ENCODE assay signal across 1 cellular context in the genomic region with DNA sequence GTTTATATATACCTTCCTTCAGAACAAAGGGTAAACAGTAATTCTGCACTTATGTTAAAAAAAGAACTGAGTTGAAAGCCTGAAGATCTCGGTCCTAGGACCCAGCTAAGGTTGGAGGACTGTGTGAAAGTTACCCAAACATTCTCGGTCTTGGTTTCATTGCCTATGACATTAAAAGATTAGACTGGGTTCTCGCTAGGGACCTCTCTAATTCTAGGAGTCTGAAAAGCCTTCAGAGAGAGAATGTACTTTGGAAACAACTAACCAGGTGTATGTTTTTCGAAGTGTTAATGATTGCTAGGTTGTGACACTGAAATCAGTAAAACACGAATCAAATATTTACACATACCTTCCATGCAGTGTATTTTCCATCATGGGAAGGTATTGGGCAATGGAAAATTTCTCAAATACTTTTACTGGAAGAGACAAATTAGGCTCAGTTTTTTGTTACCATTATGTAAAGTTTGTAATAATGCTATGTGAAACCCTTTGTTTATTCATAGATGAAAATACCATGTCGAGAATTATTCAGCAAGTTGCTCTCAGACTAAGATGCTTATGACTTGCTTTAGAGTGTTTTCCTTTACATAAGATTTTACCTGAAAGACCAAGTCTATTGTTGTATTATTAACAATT.
TF ChIP-seq lines count a peak whose summit lies in the region.

No MANE protein-coding gene starts in this region.

TF ChIP-seq in HepG2, 621 proteins besides CTCF, POLR2A, EP300 and RAD21 (continued from another document and continues in another):
- TF ChIP-seq ZFAT (CRISPR knock-in tag; conservative IDR thresholded peaks at IDR 0.05) (0 out of 2 replicates have a peak, but pooled peaks have one; percentile 30), HNRNPUL1 (IDR thresholded peaks at IDR 0.05; ENCODE audit: low read depth, low read length) (peak; percentile 93), PHF20 (CRISPR knock-in tag; IDR thresholded peaks at IDR 0.05) (no peak), SKI (IDR thresholded peaks at IDR 0.05; ENCODE audit: partially characterized antibody) (peak; percentile 87), KLF13 (CRISPR knock-in tag; IDR thresholded peaks at IDR 0.05) (no peak), YY1 (IDR thresholded peaks at IDR 0.05; ENCODE audit: insufficient read depth, insufficient replicate concordance, low read depth, low read length) (no peak), ZNF670 (CRISPR knock-in tag; IDR thresholded peaks at IDR 0.05; ENCODE audit: borderline replicate concordance) (peak; percentile 33; the same call in 1 of the 2 replicates), KLF6 (CRISPR knock-in tag; IDR thresholded peaks at IDR 0.05) (peak; percentile 94), ZSCAN29 (CRISPR knock-in tag; conservative IDR thresholded peaks at IDR 0.05) (peak; percentile 90), BHLHE40 (IDR thresholded peaks at IDR 0.05; ENCODE audit: low read length) (no peak), ZNF33B (CRISPR knock-in tag; IDR thresholded peaks at IDR 0.05) (no peak), FOSL1 (CRISPR knock-in tag; IDR thresholded peaks at IDR 0.05; ENCODE audit: borderline replicate concordance) (peak; percentile 25; the same call in 1 of the 2 replicates), ZNF570 (CRISPR knock-in tag; IDR thresholded peaks at IDR 0.05; ENCODE audit: borderline replicate concordance) (0 out of 2 replicates have a peak, but pooled peaks have one; percentile 43), KDM6A (CRISPR knock-in tag; IDR thresholded peaks at IDR 0.05; ENCODE audit: low read depth) (peak; percentile 97), TBX3 (IDR thresholded peaks at IDR 0.05; ENCODE audit: borderline replicate concordance) (peak; percentile 96), NFE2L1 (CRISPR knock-in tag; IDR thresholded peaks at IDR 0.05; ENCODE audit: borderline replicate concordance) (no peak), ONECUT2 (CRISPR knock-in tag; IDR thresholded peaks at IDR 0.05) (peak; percentile 69), PCBP1 (IDR thresholded peaks at IDR 0.05; ENCODE audit: borderline replicate concordance, low read depth, low read length) (no peak), ZBTB20 (CRISPR knock-in tag; IDR thresholded peaks at IDR 0.05; ENCODE audit: borderline replicate concordance, low read depth) (peak; percentile 93; the same call in 1 of the 2 replicates), NR2F1 (CRISPR knock-in tag; IDR thresholded peaks at IDR 0.05) (peak in 1 of 2 experiments; percentile 68; a peak in 2 of 4 replicates), ZNF775 (CRISPR knock-in tag; IDR thresholded peaks at IDR 0.05; ENCODE audit: borderline replicate concordance) (0 out of 2 replicates have a peak, but pooled peaks have one; percentile 20), NFYC (CRISPR knock-in tag; IDR thresholded peaks at IDR 0.05) (peak; percentile 44; the same call in 1 of the 2 replicates), NR2F6 (IDR thresholded peaks at IDR 0.05) (peak; percentile 94), NR2F6 (CRISPR knock-in tag; IDR thresholded peaks at IDR 0.05) (peak; percentile 93), FOXK2 (IDR thresholded peaks at IDR 0.05) (peak; percentile 77), HES4 (CRISPR knock-in tag; IDR thresholded peaks at IDR 0.05; ENCODE audit: borderline replicate concordance) (no peak), TARDBP (CRISPR knock-in tag; IDR thresholded peaks at IDR 0.05) (peak; percentile 96), ELF1 (CRISPR knock-in tag; IDR thresholded peaks at IDR 0.05) (no peak), XRCC5 (optimal IDR thresholded peaks at IDR 0.05; ENCODE audit: low read length) (no peak)
- TF ChIP-seq, protein P1, sequence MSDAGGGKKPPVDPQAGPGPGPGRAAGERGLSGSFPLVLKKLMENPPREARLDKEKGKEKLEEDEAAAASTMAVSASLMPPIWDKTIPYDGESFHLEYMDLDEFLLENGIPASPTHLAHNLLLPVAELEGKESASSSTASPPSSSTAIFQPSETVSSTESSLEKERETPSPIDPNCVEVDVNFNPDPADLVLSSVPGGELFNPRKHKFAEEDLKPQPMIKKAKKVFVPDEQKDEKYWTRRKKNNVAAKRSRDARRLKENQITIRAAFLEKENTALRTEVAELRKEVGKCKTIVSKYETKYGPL (CRISPR knock-in tag; IDR thresholded peaks at IDR 0.05), result peak; percentile 79; the same call in 1 of the 2 replicates
- TF ChIP-seq, protein P2, sequence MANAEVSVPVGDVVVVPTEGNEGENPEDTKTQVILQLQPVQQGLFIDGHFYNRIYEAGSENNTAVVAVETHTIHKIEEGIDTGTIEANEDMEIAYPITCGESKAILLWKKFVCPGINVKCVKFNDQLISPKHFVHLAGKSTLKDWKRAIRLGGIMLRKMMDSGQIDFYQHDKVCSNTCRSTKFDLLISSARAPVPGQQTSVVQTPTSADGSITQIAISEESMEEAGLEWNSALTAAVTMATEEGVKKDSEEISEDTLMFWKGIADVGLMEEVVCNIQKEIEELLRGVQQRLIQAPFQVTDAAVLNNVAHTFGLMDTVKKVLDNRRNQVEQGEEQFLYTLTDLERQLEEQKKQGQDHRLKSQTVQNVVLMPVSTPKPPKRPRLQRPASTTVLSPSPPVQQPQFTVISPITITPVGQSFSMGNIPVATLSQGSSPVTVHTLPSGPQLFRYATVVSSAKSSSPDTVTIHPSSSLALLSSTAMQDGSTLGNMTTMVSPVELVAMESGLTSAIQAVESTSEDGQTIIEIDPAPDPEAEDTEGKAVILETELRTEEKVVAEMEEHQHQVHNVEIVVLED (CRISPR knock-in tag; IDR thresholded peaks at IDR 0.05; ENCODE audit: borderline replicate concordance), result peak; percentile 65; the same call in 1 of the 2 replicates
- TF ChIP-seq, protein P3, sequence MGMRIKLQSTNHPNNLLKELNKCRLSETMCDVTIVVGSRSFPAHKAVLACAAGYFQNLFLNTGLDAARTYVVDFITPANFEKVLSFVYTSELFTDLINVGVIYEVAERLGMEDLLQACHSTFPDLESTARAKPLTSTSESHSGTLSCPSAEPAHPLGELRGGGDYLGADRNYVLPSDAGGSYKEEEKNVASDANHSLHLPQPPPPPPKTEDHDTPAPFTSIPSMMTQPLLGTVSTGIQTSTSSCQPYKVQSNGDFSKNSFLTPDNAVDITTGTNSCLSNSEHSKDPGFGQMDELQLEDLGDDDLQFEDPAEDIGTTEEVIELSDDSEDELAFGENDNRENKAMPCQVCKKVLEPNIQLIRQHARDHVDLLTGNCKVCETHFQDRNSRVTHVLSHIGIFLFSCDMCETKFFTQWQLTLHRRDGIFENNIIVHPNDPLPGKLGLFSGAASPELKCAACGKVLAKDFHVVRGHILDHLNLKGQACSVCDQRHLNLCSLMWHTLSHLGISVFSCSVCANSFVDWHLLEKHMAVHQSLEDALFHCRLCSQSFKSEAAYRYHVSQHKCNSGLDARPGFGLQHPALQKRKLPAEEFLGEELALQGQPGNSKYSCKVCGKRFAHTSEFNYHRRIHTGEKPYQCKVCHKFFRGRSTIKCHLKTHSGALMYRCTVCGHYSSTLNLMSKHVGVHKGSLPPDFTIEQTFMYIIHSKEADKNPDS (CRISPR knock-in tag; IDR thresholded peaks at IDR 0.05), result peak; percentile 70; the same call in 1 of the 2 replicates
- TF ChIP-seq, protein P4, sequence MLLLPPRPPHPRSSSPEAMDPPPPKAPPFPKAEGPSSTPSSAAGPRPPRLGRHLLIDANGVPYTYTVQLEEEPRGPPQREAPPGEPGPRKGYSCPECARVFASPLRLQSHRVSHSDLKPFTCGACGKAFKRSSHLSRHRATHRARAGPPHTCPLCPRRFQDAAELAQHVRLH (CRISPR knock-in tag; IDR thresholded peaks at IDR 0.05; ENCODE audit: borderline replicate concordance, low read depth), result peak; percentile 68; the same call in 1 of the 2 replicates
- TF ChIP-seq, protein P5, sequence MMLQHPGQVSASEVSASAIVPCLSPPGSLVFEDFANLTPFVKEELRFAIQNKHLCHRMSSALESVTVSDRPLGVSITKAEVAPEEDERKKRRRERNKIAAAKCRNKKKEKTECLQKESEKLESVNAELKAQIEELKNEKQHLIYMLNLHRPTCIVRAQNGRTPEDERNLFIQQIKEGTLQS (CRISPR knock-in tag; IDR thresholded peaks at IDR 0.05), result peak; percentile 22; the same call in 1 of the 2 replicates
- TF ChIP-seq, protein P6, sequence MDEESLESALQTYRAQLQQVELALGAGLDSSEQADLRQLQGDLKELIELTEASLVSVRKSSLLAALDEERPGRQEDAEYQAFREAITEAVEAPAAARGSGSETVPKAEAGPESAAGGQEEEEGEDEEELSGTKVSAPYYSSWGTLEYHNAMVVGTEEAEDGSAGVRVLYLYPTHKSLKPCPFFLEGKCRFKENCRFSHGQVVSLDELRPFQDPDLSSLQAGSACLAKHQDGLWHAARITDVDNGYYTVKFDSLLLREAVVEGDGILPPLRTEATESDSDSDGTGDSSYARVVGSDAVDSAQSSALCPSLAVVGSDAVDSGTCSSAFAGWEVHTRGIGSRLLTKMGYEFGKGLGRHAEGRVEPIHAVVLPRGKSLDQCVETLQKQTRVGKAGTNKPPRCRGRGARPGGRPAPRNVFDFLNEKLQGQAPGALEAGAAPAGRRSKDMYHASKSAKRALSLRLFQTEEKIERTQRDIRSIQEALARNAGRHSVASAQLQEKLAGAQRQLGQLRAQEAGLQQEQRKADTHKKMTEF (CRISPR knock-in tag; IDR thresholded peaks at IDR 0.05), result peak; percentile 100
- TF ChIP-seq, protein P7, sequence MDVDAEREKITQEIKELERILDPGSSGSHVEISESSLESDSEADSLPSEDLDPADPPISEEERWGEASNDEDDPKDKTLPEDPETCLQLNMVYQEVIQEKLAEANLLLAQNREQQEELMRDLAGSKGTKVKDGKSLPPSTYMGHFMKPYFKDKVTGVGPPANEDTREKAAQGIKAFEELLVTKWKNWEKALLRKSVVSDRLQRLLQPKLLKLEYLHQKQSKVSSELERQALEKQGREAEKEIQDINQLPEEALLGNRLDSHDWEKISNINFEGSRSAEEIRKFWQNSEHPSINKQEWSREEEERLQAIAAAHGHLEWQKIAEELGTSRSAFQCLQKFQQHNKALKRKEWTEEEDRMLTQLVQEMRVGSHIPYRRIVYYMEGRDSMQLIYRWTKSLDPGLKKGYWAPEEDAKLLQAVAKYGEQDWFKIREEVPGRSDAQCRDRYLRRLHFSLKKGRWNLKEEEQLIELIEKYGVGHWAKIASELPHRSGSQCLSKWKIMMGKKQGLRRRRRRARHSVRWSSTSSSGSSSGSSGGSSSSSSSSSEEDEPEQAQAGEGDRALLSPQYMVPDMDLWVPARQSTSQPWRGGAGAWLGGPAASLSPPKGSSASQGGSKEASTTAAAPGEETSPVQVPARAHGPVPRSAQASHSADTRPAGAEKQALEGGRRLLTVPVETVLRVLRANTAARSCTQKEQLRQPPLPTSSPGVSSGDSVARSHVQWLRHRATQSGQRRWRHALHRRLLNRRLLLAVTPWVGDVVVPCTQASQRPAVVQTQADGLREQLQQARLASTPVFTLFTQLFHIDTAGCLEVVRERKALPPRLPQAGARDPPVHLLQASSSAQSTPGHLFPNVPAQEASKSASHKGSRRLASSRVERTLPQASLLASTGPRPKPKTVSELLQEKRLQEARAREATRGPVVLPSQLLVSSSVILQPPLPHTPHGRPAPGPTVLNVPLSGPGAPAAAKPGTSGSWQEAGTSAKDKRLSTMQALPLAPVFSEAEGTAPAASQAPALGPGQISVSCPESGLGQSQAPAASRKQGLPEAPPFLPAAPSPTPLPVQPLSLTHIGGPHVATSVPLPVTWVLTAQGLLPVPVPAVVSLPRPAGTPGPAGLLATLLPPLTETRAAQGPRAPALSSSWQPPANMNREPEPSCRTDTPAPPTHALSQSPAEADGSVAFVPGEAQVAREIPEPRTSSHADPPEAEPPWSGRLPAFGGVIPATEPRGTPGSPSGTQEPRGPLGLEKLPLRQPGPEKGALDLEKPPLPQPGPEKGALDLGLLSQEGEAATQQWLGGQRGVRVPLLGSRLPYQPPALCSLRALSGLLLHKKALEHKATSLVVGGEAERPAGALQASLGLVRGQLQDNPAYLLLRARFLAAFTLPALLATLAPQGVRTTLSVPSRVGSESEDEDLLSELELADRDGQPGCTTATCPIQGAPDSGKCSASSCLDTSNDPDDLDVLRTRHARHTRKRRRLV (CRISPR knock-in tag; IDR thresholded peaks at IDR 0.05), result 0 out of 2 replicates have a peak, but pooled peaks have one; percentile 47
- TF ChIP-seq, protein P8, sequence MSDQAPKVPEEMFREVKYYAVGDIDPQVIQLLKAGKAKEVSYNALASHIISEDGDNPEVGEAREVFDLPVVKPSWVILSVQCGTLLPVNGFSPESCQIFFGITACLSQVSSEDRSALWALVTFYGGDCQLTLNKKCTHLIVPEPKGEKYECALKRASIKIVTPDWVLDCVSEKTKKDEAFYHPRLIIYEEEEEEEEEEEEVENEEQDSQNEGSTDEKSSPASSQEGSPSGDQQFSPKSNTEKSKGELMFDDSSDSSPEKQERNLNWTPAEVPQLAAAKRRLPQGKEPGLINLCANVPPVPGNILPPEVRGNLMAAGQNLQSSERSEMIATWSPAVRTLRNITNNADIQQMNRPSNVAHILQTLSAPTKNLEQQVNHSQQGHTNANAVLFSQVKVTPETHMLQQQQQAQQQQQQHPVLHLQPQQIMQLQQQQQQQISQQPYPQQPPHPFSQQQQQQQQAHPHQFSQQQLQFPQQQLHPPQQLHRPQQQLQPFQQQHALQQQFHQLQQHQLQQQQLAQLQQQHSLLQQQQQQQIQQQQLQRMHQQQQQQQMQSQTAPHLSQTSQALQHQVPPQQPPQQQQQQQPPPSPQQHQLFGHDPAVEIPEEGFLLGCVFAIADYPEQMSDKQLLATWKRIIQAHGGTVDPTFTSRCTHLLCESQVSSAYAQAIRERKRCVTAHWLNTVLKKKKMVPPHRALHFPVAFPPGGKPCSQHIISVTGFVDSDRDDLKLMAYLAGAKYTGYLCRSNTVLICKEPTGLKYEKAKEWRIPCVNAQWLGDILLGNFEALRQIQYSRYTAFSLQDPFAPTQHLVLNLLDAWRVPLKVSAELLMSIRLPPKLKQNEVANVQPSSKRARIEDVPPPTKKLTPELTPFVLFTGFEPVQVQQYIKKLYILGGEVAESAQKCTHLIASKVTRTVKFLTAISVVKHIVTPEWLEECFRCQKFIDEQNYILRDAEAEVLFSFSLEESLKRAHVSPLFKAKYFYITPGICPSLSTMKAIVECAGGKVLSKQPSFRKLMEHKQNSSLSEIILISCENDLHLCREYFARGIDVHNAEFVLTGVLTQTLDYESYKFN (CRISPR knock-in tag; conservative IDR thresholded peaks at IDR 0.05), result peak; percentile 100
